6 cellular contexts compared by ENCODE assay signal in genomic region chr11:36931167-36931566, GRCh38.
"Had no signal": no experiment of that assay in that cellular context is flagged by ENCODE, and none has a peak within 500 bp of the region (broad histone marks: within the 10 kb centered on the region; RNA-seq: fewer than 3 reads in every experiment).

No MANE protein-coding gene starts in this region.

- DNase-seq: IMR-90, KBM-7, KG1 had no signal

- ATAC-seq: K562 had no signal

- FAIRE-seq: HTR-8/SVneo, K562 had no signal

- H3K4me3 ChIP-seq: K562 had no signal

- H3K27ac ChIP-seq: HL-60 had no signal
